ENCODE assay signal across 26 cellular contexts in the genomic region with DNA sequence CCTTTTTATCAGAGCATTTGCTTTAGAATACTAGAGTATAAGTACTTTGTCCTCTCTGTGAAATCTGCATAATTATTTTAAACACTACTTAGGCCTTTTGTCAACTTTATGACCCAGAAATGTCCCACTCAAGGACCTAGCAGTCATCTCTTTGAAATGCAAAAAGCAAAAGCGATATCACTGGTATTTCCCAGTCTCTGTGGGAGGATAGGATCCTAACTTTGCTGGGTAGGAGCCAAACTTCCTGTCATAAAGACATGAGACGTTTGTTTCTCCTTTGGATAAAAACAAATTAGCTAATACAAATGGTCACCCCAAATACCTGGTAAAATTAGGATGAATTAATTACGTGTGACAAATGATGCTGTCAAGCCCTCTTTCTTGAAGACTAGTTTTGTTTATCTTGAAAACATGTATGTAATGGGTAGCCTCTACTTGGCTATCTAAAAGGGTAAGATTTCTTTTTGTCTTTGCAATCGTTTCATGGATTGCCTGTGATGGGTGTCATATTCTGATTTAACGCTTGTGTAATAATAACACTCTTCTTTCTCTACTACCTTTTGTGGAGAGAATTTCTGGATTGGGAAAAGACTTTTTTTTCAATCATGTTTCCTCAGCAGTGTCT. TPM values are rescaled to one million over a fixed set of nuclear protein-coding genes. Genes with fewer than 3 reads are reported as not detected.
DNase-seq lines count a peak whose midpoint lies in the region; ATAC-seq, FAIRE-seq and TF ChIP-seq lines count a peak whose summit lies in the region.
"Had no signal": no experiment of that assay in that cellular context is flagged by ENCODE, and none has a peak within 500 bp of the region (broad histone marks: within the 10 kb centered on the region; RNA-seq: fewer than 3 reads in every experiment).

No MANE protein-coding gene starts in this region.

- in situ Hi-C loops in HepG2 (cut with HindIII; ENCODE audit: extremely low pct_ligation_motif_present, low pct_unique_long_range_greater_than_20kb), result no loop called here

- peaks cover 21 to 56% of the 10 kb centered on the region in 2 donors for H3K27me3 Mint-ChIP-seq in CD8-positive, alpha-beta memory T cell

- H3K4me3 Mint-ChIP-seq in CD8-positive, alpha-beta memory T cell, result no peak overlapping the region
- H3K4me3 Mint-ChIP-seq: activated CD4-positive, alpha-beta T cell treated with anti-CD3 and anti-CD28 coated beads, Interleukin-2, amount 10 ng/mL, durations not matched to agents 7 days and 5 days; naive thymus-derived CD8-positive, alpha-beta T cell had no signal

- intact Hi-C loops in HepG2 (cut with micrococcal nuclease; ENCODE audit: unreplicated experiment), result loop anchor here (5.0 kb wide), 1 partner anchor 39 kb away; no protein-coding TSS in a partner anchor
- intact Hi-C loops in right lobe of liver (cut with DNase I), result no loop called here

- ATAC-seq in HepG2, result no peak
- ATAC-seq in right lobe of liver, result no peak
- ATAC-seq in GM21528 (IDR thresholded peaks at IDR 0.05; ENCODE audit: low FRiP score, unreplicated experiment), result no peak
- ATAC-seq: heart right ventricle; naive thymus-derived CD8-positive, alpha-beta T cell had no signal

- no peak overlapping the region for H3K4me2 ChIP-seq in HepG2 (ENCODE audit: low read depth, low read length)
- peak overlapping the region; percentile 14 for H3K4me2 ChIP-seq in smooth muscle cell

- FAIRE-seq in HepG2 (lab: Jason Lieb, UNC), result no peak
- FAIRE-seq: A204.1, keratinocyte had no signal

- H3K4me3 ChIP-seq in HepG2 (replicated peaks in 1 of 3; ENCODE audit: insufficient read depth in 1 of 3, low read depth in 2 of 3, low read length in 3 of 3) (no peak overlapping the region), right lobe of liver (no peak overlapping the region), smooth muscle cell (no peak overlapping the region)
- H3K4me3 ChIP-seq in CD8-positive, alpha-beta memory T cell (ENCODE audit: low read length), result no peak overlapping the region
- H3K4me3 ChIP-seq: heart right ventricle, vagina had no signal

- TF ChIP-seq POLR2A in HepG2 (IDR thresholded peaks at IDR 0.05; ENCODE audit: insufficient read depth in 1 of 2, low read depth in 2 of 2, low read length in 2 of 2) (no peak), right lobe of liver (IDR thresholded peaks at IDR 0.05) (no peak)

- H3K4me1 Mint-ChIP-seq in CD8-positive, alpha-beta memory T cell, result no peaks in the 10 kb centered on the region
- H3K4me1 Mint-ChIP-seq: activated CD4-positive, alpha-beta T cell treated with anti-CD3 and anti-CD28 coated beads, Interleukin-2, amount 10 ng/mL, durations not matched to agents 7 days and 5 days; naive thymus-derived CD8-positive, alpha-beta T cell had no signal

- peaks cover 76% of the 10 kb centered on the region for H3K4me1 ChIP-seq in HepG2 (ENCODE audit: insufficient read depth, low read length)
- no peaks in the 10 kb centered on the region for H3K4me1 ChIP-seq in right lobe of liver
- peaks cover 13% of the 10 kb centered on the region for H3K4me1 ChIP-seq in smooth muscle cell (ENCODE audit: low read depth)
- H3K4me1 ChIP-seq in CD8-positive, alpha-beta memory T cell (ENCODE audit: insufficient read depth, low read length), result no peaks in the 10 kb centered on the region
- H3K4me1 ChIP-seq: heart right ventricle, vagina had no signal

- H3K9me3 ChIP-seq in HepG2 (ENCODE audit: low read length), result no peaks in the 10 kb centered on the region
- H3K9me3 ChIP-seq in right lobe of liver, result no peaks in the 10 kb centered on the region
- H3K9me3 ChIP-seq in smooth muscle cell (replicated peaks; ENCODE audit: low read depth), result no peaks in the 10 kb centered on the region
- no peaks in the 10 kb centered on the region for H3K9me3 ChIP-seq in CD8-positive, alpha-beta memory T cell (ENCODE audit: low read length)
- H3K9me3 ChIP-seq: heart right ventricle, vagina had no signal

- POLR2A ChIA-PET in HepG2 (lab: Yijun Ruan, JAX), result interaction anchor here (1.2 to 1.3 kb wide), 2 partner anchors 7 to 9 kb away, joined by 3 read pairs; no protein-coding TSS in a partner anchor
- POLR2A ChIA-PET in CD8-positive, alpha-beta memory T cell (lab: Charles Lee), result no interaction called here

- DNase-seq in HepG2 (ENCODE audit: low spot score) (no peak), right lobe of liver (no peak), astrocyte of the hippocampus (ENCODE audit: low read depth, low spot score) (peak; percentile 21), kidney glomerular epithelial cell (lab: John Stamatoyannopoulos, UW) (peak; percentile 80), smooth muscle cell (lab: John Stamatoyannopoulos, UW; ENCODE audit: unreplicated experiment) (no peak), cortex of kidney (lab: John Stamatoyannopoulos, UW) (no peak)
- DNase-seq in CD8-positive, alpha-beta memory T cell, result no peak
- DNase-seq: activated CD4-positive, alpha-beta T cell treated with anti-CD3 and anti-CD28 coated beads, Interleukin-2, amount 10 ng/mL, durations not matched to agents 7 days and 5 days; activated effector memory CD4-positive, alpha-beta T cell treated with anti-CD3 and anti-CD28 coated beads, Interleukin-2, amount 50 U/mL, for 16 hours; central memory CD4-positive, alpha-beta T cell; effector CD4-positive, alpha-beta T cell; heart right ventricle; naive thymus-derived CD8-positive, alpha-beta T cell; NCI-H1092 treated with DMSO at 0.1 percent for 48 hours; NCI-H2081 treated with DMSO at 0.1 percent for 48 hours; NCI-H524; SHP77; stimulated activated CD4-positive, alpha-beta T cell treated with anti-CD3 and anti-CD28 coated beads, Interleukin-12 subunit alpha, Interleukin-12 subunit beta, amount 100 ng/mL, for 4 hours; substantia nigra; T-helper 1 cell had no signal

- no peak overlapping the region for H2AFZ ChIP-seq in HepG2 (ENCODE audit: low read length)
- H2AFZ ChIP-seq in smooth muscle cell (ENCODE audit: low read depth), result no peak overlapping the region

- TF ChIP-seq CTCF in HepG2 (CRISPR knock-in tag; IDR thresholded peaks at IDR 0.05) (no peak), right lobe of liver (IDR thresholded peaks at IDR 0.05) (no peak), smooth muscle cell (IDR thresholded peaks at IDR 0.05; ENCODE audit: borderline replicate concordance, insufficient read depth, poor library complexity, severe bottlenecking) (no peak)

- no peaks in the 10 kb centered on the region for H3F3A ChIP-seq in smooth muscle cell (ENCODE audit: low read depth)

- peaks cover 84% of the 10 kb centered on the region for H3K79me2 ChIP-seq in HepG2 (ENCODE audit: insufficient read depth, low read length)
- no peaks in the 10 kb centered on the region for H3K79me2 ChIP-seq in smooth muscle cell (ENCODE audit: low read depth)

- TF ChIP-seq EP300 in HepG2 (IDR thresholded peaks at IDR 0.05; ENCODE audit: low read depth in 2 of 2, low read length in 2 of 2) (no peak), HepG2 (CRISPR knock-in tag; IDR thresholded peaks at IDR 0.05; ENCODE audit: borderline replicate concordance) (no peak)

- no peak overlapping the region for H3K27ac Mint-ChIP-seq in CD8-positive, alpha-beta memory T cell
- H3K27ac Mint-ChIP-seq: activated CD4-positive, alpha-beta T cell treated with anti-CD3 and anti-CD28 coated beads, Interleukin-2, amount 10 ng/mL, durations not matched to agents 7 days and 5 days; naive thymus-derived CD8-positive, alpha-beta T cell had no signal

- H3K36me3 Mint-ChIP-seq in CD8-positive, alpha-beta memory T cell, result no peaks in the 10 kb centered on the region
- H3K36me3 Mint-ChIP-seq: naive thymus-derived CD8-positive, alpha-beta T cell had no signal

- peak overlapping the region; percentile 86 for H3K27ac ChIP-seq in HepG2 (ENCODE audit: extremely low read length, insufficient read depth, low read length)
- H3K27ac ChIP-seq in right lobe of liver, result no peak overlapping the region
- no peak overlapping the region for H3K27ac ChIP-seq in smooth muscle cell (ENCODE audit: low read depth)
- H3K27ac ChIP-seq in CD8-positive, alpha-beta memory T cell (ENCODE audit: low read depth, low read length), result no peak overlapping the region
- H3K27ac ChIP-seq: C4-2B, heart right ventricle, vagina had no signal

- CTCF ChIA-PET in HepG2 (lab: Yijun Ruan, JAX; ENCODE audit: low intra/inter-chr PET ratio, low total read pairs), result interaction anchor here (0.6 kb wide), 1 partner anchor 104 kb away, joined by 3 read pairs; no protein-coding TSS in a partner anchor
- CTCF ChIA-PET in CD8-positive, alpha-beta memory T cell (lab: Charles Lee), result no interaction called here

- no TSS peak for BruUV-seq in HepG2 (replicated peaks; lab: Mats Ljungman, UMichigan)

- H3K9me3 Mint-ChIP-seq in CD8-positive, alpha-beta memory T cell, result peaks cover 0 to 1% (median 0%) of the 10 kb centered on the region in 5 donors
- H3K9me3 Mint-ChIP-seq: activated CD4-positive, alpha-beta T cell treated with anti-CD3 and anti-CD28 coated beads, Interleukin-2, amount 10 ng/mL, durations not matched to agents 7 days and 5 days had no signal

- H3K9ac ChIP-seq in HepG2 (ENCODE audit: insufficient read depth, low read depth, low read length), result no peak overlapping the region; the same call in 1 of the 2 replicates
- no peak overlapping the region for H3K9ac ChIP-seq in smooth muscle cell (ENCODE audit: low read depth)

- H3K36me3 ChIP-seq in HepG2 (replicated peaks in 1 of 2; ENCODE audit: control insufficient read depth in 1 of 2, insufficient read depth in 2 of 2, low read length in 2 of 2), result no peaks in the 10 kb centered on the region; a peak in 1 of 5 replicates
- no peaks in the 10 kb centered on the region for H3K36me3 ChIP-seq in right lobe of liver
- no peaks in the 10 kb centered on the region for H3K36me3 ChIP-seq in smooth muscle cell (ENCODE audit: low read depth)
- no peaks in the 10 kb centered on the region for H3K36me3 ChIP-seq in CD8-positive, alpha-beta memory T cell (ENCODE audit: insufficient read depth, low read length)
- H3K36me3 ChIP-seq: heart right ventricle, vagina had no signal

- H3K27me3 ChIP-seq in HepG2 (ENCODE audit: control insufficient read depth in 1 of 2, insufficient read depth in 2 of 2, low read length in 2 of 2) (no peaks in the 10 kb centered on the region), right lobe of liver (no peaks in the 10 kb centered on the region), smooth muscle cell (ENCODE audit: low read depth) (no peaks in the 10 kb centered on the region)
- no peaks in the 10 kb centered on the region for H3K27me3 ChIP-seq in CD8-positive, alpha-beta memory T cell (ENCODE audit: insufficient read depth, low read length, poor library complexity, severe bottlenecking)
- H3K27me3 ChIP-seq: vagina had no signal

- H4K20me1 ChIP-seq in HepG2 (ENCODE audit: insufficient read depth, low read length) (no peaks in the 10 kb centered on the region), smooth muscle cell (ENCODE audit: low read depth) (no peaks in the 10 kb centered on the region)

- no peak for TF ChIP-seq RAD21 in HepG2 (CRISPR knock-in tag; IDR thresholded peaks at IDR 0.05)

- WGBS in HepG2 (ENCODE audit: low lambda C conversion rate), result 96% methylated on average over 5 of the region's 5 CpGs
- 38% methylated on average over 5 of the region's 5 CpGs for WGBS in right lobe of liver (ENCODE audit: insufficient coverage, low coverage, low lambda C conversion rate, missing lambda C conversion rate)
- WGBS in smooth muscle cell (ENCODE audit: low lambda C conversion rate), result 19% methylated on average over 5 of the region's 5 CpGs

RNA-seq across cellular contexts. Expression of gene DCDC2, which starts 36.2 kb away (rescaled TPM):
- 36.2 and 40.4 TPM in 2 replicates for total RNA-seq in HepG2 (2016; rRNA removed; fragmentation: Illumina TruSeq; extraction: Trizol)
- total RNA-seq in HepG2 (2016; cell fraction: cytosol; rRNA removed; fragmentation: Illumina TruSeq; extraction: Trizol; ENCODE audit: low read depth), result 23.4 and 24.8 TPM in 2 replicates
- total RNA-seq in HepG2 (2016; cell fraction: insoluble cytoplasmic fraction; rRNA removed; fragmentation: Illumina TruSeq; extraction: Trizol), result 34.4 and 42.0 TPM in 2 replicates
- 13.9 and 16.3 TPM in 2 replicates for total RNA-seq in HepG2 (2016; cell fraction: membrane; rRNA removed; fragmentation: Illumina TruSeq; extraction: Trizol)
- 34.1 and 37.7 TPM in 2 replicates for total RNA-seq in HepG2 (2016; cell fraction: nucleus; rRNA removed; fragmentation: Illumina TruSeq; extraction: Trizol)
- polyA plus RNA-seq in HepG2 (2011; rRNA removed), result 6.5 and 9.0 TPM in 2 replicates
- polyA plus RNA-seq in HepG2 (2011; cell fraction: cytosol; rRNA removed), result 4.7 and 6.5 TPM in 2 replicates
- polyA plus RNA-seq in HepG2 (2011; cell fraction: nucleus; rRNA removed), result 8.1 and 9.5 TPM in 2 replicates
- 17.9 and 50.5 TPM in 2 replicates for polyA plus RNA-seq in HepG2 (2012)
- polyA plus RNA-seq in HepG2 (2016; cell fraction: cytosol; fragmentation: Illumina TruSeq; extraction: Trizol; ENCODE audit: low read depth), result 4.5 and 5.8 TPM in 2 replicates
- 33.2 and 33.9 TPM in 2 replicates for polyA plus RNA-seq in HepG2 (2016; cell fraction: insoluble cytoplasmic fraction; fragmentation: Illumina TruSeq; extraction: Trizol; ENCODE audit: low read depth)
- polyA plus RNA-seq in HepG2 (2016; cell fraction: membrane; fragmentation: Illumina TruSeq; extraction: Trizol; ENCODE audit: low read depth), result 6.3 and 6.7 TPM in 2 replicates
- polyA plus RNA-seq in HepG2 (2016; cell fraction: nucleus; fragmentation: Illumina TruSeq; extraction: Trizol; ENCODE audit: insufficient read depth, low read depth), result 25.2 and 32.0 TPM in 2 replicates
- 0.05 and 14.8 TPM in 2 replicates for polyA minus RNA-seq in HepG2 (2011; rRNA and poly(A)+ RNA removed; ENCODE audit: low replicate concordance)
- polyA minus RNA-seq in HepG2 (2011; cell fraction: cytosol; rRNA and poly(A)+ RNA removed), result 9.5 and 14.1 TPM in 2 replicates
- polyA minus RNA-seq in HepG2 (2011; cell fraction: nucleus; rRNA and poly(A)+ RNA removed), result 26.1 and 43.1 TPM in 2 replicates
- total RNA-seq in right lobe of liver, result 1 to 10 TPM in 3 of 6 experiments, under 1 TPM in 3; 0.68 to 3.8 (median 0.92) TPM
- not detected in 2 replicates for total RNA-seq in smooth muscle cell
- polyA plus RNA-seq in smooth muscle cell, result not detected in 2 replicates
- not detected for total RNA-seq in CD8-positive, alpha-beta memory T cell
- not detected for polyA plus RNA-seq in CD8-positive, alpha-beta memory T cell
- total RNA-seq: activated CD4-positive, alpha-beta T cell treated with anti-CD3 and anti-CD28 coated beads, Interleukin-2, amount 10 ng/mL, durations not matched to agents 7 days and 5 days; naive thymus-derived CD8-positive, alpha-beta T cell; pulmonary artery endothelial cell; vagina had no signal
- polyA plus RNA-seq: heart right ventricle; naive thymus-derived CD8-positive, alpha-beta T cell had no signal

Comparison
In these comparisons a context has a peak if more than half of its experiments do, and no peak if none do; other contexts are left out.
1. DNase-seq: peak in astrocyte of the hippocampus (single experiment) and kidney glomerular epithelial cell (single experiment); none in HepG2 (single experiment), right lobe of liver (0 of 3), smooth muscle cell (single experiment), CD8-positive, alpha-beta memory T cell (0 of 5) and cortex of kidney (single experiment).